In the genomic region with DNA sequence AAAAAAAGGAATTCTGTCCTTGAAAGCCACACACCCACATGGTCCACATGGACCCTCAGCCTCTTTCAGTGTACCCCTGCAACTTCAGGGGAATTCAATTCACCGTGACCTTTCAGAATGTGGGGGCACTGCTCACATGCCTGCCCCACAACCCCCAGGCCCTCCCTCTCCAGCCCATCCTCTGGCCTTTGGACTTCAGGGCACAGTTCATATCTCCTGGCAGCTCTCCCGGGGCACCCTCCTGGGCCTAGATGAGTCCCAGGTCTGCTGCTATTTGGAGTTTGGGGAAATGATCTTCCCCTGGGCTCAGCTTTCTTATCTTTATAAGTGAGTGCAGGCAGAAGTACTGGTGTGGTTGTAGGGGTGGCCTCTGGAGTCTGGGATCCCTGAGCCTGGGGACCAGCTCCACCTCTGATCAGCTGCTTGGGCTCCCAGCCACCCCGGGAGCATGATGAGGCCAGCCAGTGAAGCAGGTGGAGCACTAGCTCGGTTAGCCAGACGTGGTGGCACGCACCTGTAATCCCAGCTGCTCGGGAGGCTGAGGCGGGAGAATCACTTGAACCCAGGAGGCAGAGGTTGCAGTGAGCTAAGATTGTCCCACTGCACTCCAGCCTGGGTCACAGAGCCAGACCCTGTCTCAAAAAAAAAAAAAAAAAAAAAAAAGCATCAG, we compare ENCODE assay signal across 27 cellular contexts. TPM values are rescaled to one million over a fixed set of nuclear protein-coding genes. Genes with fewer than 3 reads are reported as not detected.
"Had no signal": no experiment of that assay in that cellular context is flagged by ENCODE, and none has a peak within 500 bp of the region (broad histone marks: within the 10 kb centered on the region; RNA-seq: fewer than 3 reads in every experiment).

No MANE protein-coding gene starts in this region.

- DNase-seq: activated CD4-positive, alpha-beta T cell treated with anti-CD3 and anti-CD28 coated beads for 48 hours; activated CD4-positive, alpha-beta T cell treated with anti-CD3 and anti-CD28 coated beads, Interleukin-2, amount 50 U/mL, for 4 hours; activated CD4-positive, CD25-positive, alpha-beta regulatory T cell treated with anti-CD3 and anti-CD28 coated beads, Interleukin-2, amount 50 U/mL, for 72 hours; activated CD8-positive, alpha-beta T cell treated with anti-CD3 and anti-CD28 coated beads, Interleukin-2, amount 10 ng/mL, durations not matched to agents 7 days and 5 days; activated gamma-delta T cell; activated naive CD4-positive, alpha-beta T cell treated with anti-CD3 and anti-CD28 coated beads for 36 hours; activated T-cell treated with anti-CD3 and anti-CD28 coated beads, Interleukin-2, amount 50 U/mL, for 24 hours; amygdala; NCI-H1092; NCI-H1417 treated with DMSO at 0.1 percent for 48 hours; NCI-H1694; NCI-H2029; NCI-H2107; NCI-H2171 treated with DMSO at 0.1 percent for 48 hours; NCI-H226; NCI-H526; NCI-H82; SHP77 treated with DMSO at 0.1 percent for 48 hours had no signal

- ATAC-seq: activated CD8-positive, alpha-beta T cell treated with anti-CD3 and anti-CD28 coated beads, Interleukin-2, amount 10 ng/mL, durations not matched to agents 7 days and 5 days; Panc1; WTC11 had no signal

- H3K27ac ChIP-seq: KMS-11, RWPE1 had no signal

- H3K4me2 ChIP-seq: KMS-11 had no signal

- H3K9ac ChIP-seq: KMS-11 had no signal

RNA-seq across cellular contexts. Expression of a gene that starts 15.8 kb away (rescaled TPM):
- total RNA-seq: activated CD8-positive, alpha-beta T cell treated with anti-CD3 and anti-CD28 coated beads, Interleukin-2, amount 10 ng/mL, durations not matched to agents 7 days and 5 days; activated naive CD4-positive, alpha-beta T cell treated with anti-CD3 and anti-CD28 coated beads for 36 hours; activated T-helper 1 cell treated with anti-CD3 and anti-CD28 coated beads, Interleukin-12 subunit alpha, Interleukin-12 subunit beta, Interleukin-2, Interleukin-4 antibody, amounts not matched to agents 30 ng/mL and 10 ng/mL and 1 ng/mL, durations not matched to agents 14 hours and 24 hours and 36 hours; astrocyte; MCF 10A; NCI-H460; SK-MEL-5 had no signal
